ENCODE assay signal across 9 cellular contexts in the genomic region with DNA sequence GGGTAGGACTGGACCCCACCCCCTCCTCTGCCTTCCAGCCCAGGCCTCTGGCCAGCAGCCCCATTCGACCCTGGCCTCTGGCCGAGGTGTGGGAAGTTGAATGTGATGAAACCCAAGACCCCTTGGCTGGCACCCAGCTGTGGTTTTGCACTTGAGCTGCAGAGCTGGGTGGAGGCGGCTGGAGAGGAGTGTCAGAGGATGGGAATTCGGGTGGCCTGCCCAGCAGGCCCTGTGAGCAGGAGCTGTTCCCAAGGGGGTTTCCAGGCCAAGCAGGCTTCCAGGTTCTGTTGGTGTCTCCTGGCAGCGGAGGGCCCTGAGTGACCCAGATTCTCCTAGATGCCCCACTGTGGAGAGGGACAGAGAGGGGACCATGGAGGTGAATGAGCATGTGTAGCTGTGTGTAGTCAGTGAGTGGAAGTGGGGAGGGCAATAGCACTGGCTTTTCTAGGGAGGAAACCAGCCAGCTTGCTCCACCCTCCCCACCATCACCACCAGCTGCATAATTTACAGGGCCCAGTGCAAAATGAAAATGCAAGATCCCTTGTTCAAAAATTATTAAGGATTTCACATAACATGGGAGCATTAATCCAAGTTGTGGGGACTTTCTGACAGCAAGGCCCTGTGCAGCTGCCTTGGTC.
DNase-seq lines count a peak whose midpoint lies in the region; ATAC-seq and TF ChIP-seq lines count a peak whose summit lies in the region.
"Had no signal": no experiment of that assay in that cellular context is flagged by ENCODE, and none has a peak within 500 bp of the region (broad histone marks: within the 10 kb centered on the region; RNA-seq: fewer than 3 reads in every experiment).

No MANE protein-coding gene starts in this region.

- DNase-seq in Calu3 = peak; percentile 73
- DNase-seq in Peyer's patch = peak in 1 of 3 donors; percentile 59
- peak; percentile 95 for DNase-seq in fibroblast of the conjunctiva (ENCODE audit: low read depth)
- DNase-seq in posterior vena cava (ENCODE audit: low spot score) = peak; percentile 96
- DNase-seq in germinal center (ENCODE audit: low spot score) = no peak
- no peak for DNase-seq in RKO (ENCODE audit: low spot score)
- no peak for DNase-seq in glutamatergic neuron
- DNase-seq: SIG-M5 had no signal

- peaks cover 23% of the 10 kb centered on the region for H3K4me1 Mint-ChIP-seq in Calu3 (ENCODE audit: low read depth, unreplicated experiment)
- peaks cover 9% of the 10 kb centered on the region for H3K4me1 Mint-ChIP-seq in glutamatergic neuron (ENCODE audit: low read depth, unreplicated experiment)

- no TSS peak for BruUV-seq in Calu3 (replicated peaks; lab: Mats Ljungman, UMichigan)

- peaks cover 6% of the 10 kb centered on the region for H3K36me3 Mint-ChIP-seq in Calu3 (ENCODE audit: insufficient read depth, unreplicated experiment)
- H3K36me3 Mint-ChIP-seq in glutamatergic neuron (ENCODE audit: unreplicated experiment) = no peaks in the 10 kb centered on the region

- H3K9me3 ChIP-seq in Peyer's patch = no peaks in the 10 kb centered on the region

- TF ChIP-seq POLR2A in Peyer's patch (IDR thresholded peaks at IDR 0.05) = no peak

- H3K27ac Mint-ChIP-seq in Calu3 (ENCODE audit: unreplicated experiment) = peak overlapping the region; percentile 27
- no peak overlapping the region for H3K27ac Mint-ChIP-seq in glutamatergic neuron (ENCODE audit: unreplicated experiment)

- H3K4me3 Mint-ChIP-seq in Calu3 (ENCODE audit: low read depth, unreplicated experiment) (peak overlapping the region; percentile 12), glutamatergic neuron (ENCODE audit: unreplicated experiment) (no peak overlapping the region)

- H3K27ac ChIP-seq in Peyer's patch = peak overlapping the region; percentile 15 to 42 (median 24)

- CTCF ChIA-PET in Calu3 (lab: Charles Lee) = interaction anchor here (0.7 to 1.9 kb wide), 4 partner anchors 10 to 41 kb away, joined by 3 to 7 read pairs (median 6); no protein-coding TSS in a partner anchor

- H3K9me3 Mint-ChIP-seq in Calu3 (ENCODE audit: low read depth, unreplicated experiment) = no peaks in the 10 kb centered on the region
- H3K9me3 Mint-ChIP-seq in glutamatergic neuron (ENCODE audit: unreplicated experiment) = no peaks in the 10 kb centered on the region

- no peak for ATAC-seq in HG02885 (IDR thresholded peaks at IDR 0.05; ENCODE audit: poor library complexity, unreplicated experiment)

- H3K27me3 Mint-ChIP-seq in Calu3 (ENCODE audit: unreplicated experiment) = no peaks in the 10 kb centered on the region
- peaks cover 2% of the 10 kb centered on the region for H3K27me3 Mint-ChIP-seq in glutamatergic neuron (ENCODE audit: unreplicated experiment)

- peaks cover 0 to 29% (median 7%) of the 10 kb centered on the region in 4 donors for H3K4me1 ChIP-seq in Peyer's patch

- H3K4me3 ChIP-seq in Peyer's patch = no peak overlapping the region

- intact Hi-C loops in Calu3 (cut with micrococcal nuclease; ENCODE audit: unreplicated experiment) (no loop called here), posterior vena cava (cut with DNase I) (no loop called here)

- H3K27me3 ChIP-seq in Peyer's patch = no peaks in the 10 kb centered on the region

- H3K36me3 ChIP-seq in Peyer's patch = no peaks in the 10 kb centered on the region

- TF ChIP-seq CTCF in Calu3 (IDR thresholded peaks at IDR 0.05; ENCODE audit: unreplicated experiment) (no peak), Peyer's patch (IDR thresholded peaks at IDR 0.05) (no peak), glutamatergic neuron (IDR thresholded peaks at IDR 0.05; ENCODE audit: partially characterized antibody, unreplicated experiment) (no peak)

Comparison
In these comparisons a context has a peak if more than half of its experiments do, and no peak if none do; other contexts are left out.
1. DNase-seq: peak in Calu3 (single experiment), fibroblast of the conjunctiva (single experiment) and posterior vena cava (single experiment); none in germinal center (single experiment), RKO (single experiment) and glutamatergic neuron (single experiment).